1 cellular context compared by ENCODE assay signal in the genomic region with DNA sequence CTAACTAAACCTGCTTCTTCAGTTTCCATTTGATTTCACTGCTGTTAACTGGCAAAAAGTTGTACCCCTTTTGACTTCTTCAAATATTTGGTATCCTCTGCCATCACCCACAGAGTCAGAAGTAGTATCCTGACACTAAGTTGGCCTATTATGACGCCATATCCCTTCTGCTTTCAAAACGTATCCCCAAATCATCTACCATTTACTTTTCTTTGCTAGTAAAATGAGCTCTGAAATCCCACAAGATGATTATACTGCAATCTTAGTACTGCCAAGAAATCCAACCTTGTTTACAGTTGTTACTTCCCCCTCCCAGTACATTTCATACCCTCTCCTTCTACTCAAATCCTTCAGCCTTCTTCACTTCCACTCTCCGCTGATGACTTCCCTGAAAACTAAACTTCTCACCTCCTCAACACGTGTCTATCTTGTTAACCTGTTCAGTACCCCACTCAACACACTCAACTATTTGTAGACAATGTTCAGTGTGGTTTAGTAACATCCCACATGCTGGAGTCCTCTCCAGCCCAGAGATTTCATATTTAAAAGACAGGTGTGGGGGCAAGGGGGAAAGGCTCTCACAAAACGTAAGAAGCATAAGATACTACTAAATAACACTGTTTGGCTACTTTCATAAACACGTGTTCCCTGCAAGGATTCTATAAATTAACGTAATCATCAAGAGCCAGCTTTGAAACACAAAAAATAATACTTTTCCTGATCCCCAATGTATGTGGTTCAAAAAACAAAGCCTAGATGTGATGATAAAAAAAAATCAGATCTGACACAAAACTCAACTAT.
TF ChIP-seq lines count a peak whose summit lies in the region.

No MANE protein-coding gene starts in this region.

TF ChIP-seq in HEK293, 187 proteins besides CTCF, POLR2A, EP300 and RAD21 (continued from another document):
- TF ChIP-seq ZBTB11 (tag by site-specific recombination; conservative IDR thresholded peaks at IDR 0.05; ENCODE audit: low read depth) (no peak), ZBTB17 (tag by site-specific recombination; IDR thresholded peaks at IDR 0.05) (no peak), IKZF3 (tag by site-specific recombination; IDR thresholded peaks at IDR 0.05) (no peak), SCRT2 (tag by site-specific recombination; IDR thresholded peaks at IDR 0.05) (peak; percentile 40; the same call in 1 of the 2 replicates)
